In genomic region chr1:203477748-203478147, GRCh38 we compare ENCODE assay signal across 16 cellular contexts. TPM values are rescaled to one million over a fixed set of nuclear protein-coding genes. Genes with fewer than 3 reads are reported as not detected.
DNase-seq lines count a peak whose midpoint lies in the region; ATAC-seq and TF ChIP-seq lines count a peak whose summit lies in the region.
"Had no signal": no experiment of that assay in that cellular context is flagged by ENCODE, and none has a peak within 500 bp of the region (broad histone marks: within the 10 kb centered on the region; RNA-seq: fewer than 3 reads in every experiment).

No MANE protein-coding gene starts in this region.

- DNase-seq in heart left ventricle = no peak
- DNase-seq in left cardiac atrium = no peak
- DNase-seq in prostate gland (ENCODE audit: low spot score) = no peak
- DNase-seq in activated CD8-positive, alpha-beta memory T cell treated with anti-CD3 and anti-CD28 coated beads, Interleukin-2, amount 50 U/mL, for 48 hours = no peak
- DNase-seq in A172 (ENCODE audit: low spot score) = no peak
- no peak for DNase-seq in cerebellar cortex (ENCODE audit: low spot score)
- DNase-seq: CD8-positive, alpha-beta memory T cell; cortex of kidney; NCI-H510A treated with DMSO at 0.1 percent for 48 hours; T-helper 1 cell had no signal

- ATAC-seq in heart left ventricle = no peak
- no peak for ATAC-seq in left cardiac atrium
- ATAC-seq: A549; activated CD4-positive, CD25-positive, alpha-beta regulatory T cell treated with anti-CD3 and anti-CD28 coated beads, Interleukin-2, amount 50 U/mL, for 24 hours had no signal

- H3K4me3 ChIP-seq in heart left ventricle (peak overlapping the region in 9 of 12 donors; percentile 36 to 72 (median 51)), ectodermal cell (ENCODE audit: insufficient read depth, low read depth, low read length) (no peak overlapping the region), prostate gland (peak overlapping the region; percentile 9 to 26), urinary bladder (ENCODE audit: low read depth, low read length) (peak overlapping the region; percentile 34)
- H3K4me3 ChIP-seq: A549, HAP-1 had no signal

- H3K36me3 ChIP-seq in heart left ventricle (no peaks in the 10 kb centered on the region), ectodermal cell (ENCODE audit: control insufficient read depth, insufficient read depth, low read length) (no peaks in the 10 kb centered on the region), prostate gland (no peaks in the 10 kb centered on the region), urinary bladder (ENCODE audit: insufficient read depth) (no peaks in the 10 kb centered on the region)
- H3K36me3 ChIP-seq: HAP-1 had no signal

- H3K4me1 ChIP-seq in heart left ventricle = peaks cover 0 to 39% (median 15%) of the 10 kb centered on the region in 12 donors
- peaks cover 39% of the 10 kb centered on the region for H3K4me1 ChIP-seq in ectodermal cell (ENCODE audit: control insufficient read depth, insufficient read depth, low read length)
- H3K4me1 ChIP-seq in prostate gland (replicated peaks) = no peaks in the 10 kb centered on the region
- H3K4me1 ChIP-seq in urinary bladder (ENCODE audit: insufficient read depth) = no peaks in the 10 kb centered on the region
- H3K4me1 ChIP-seq: HAP-1 had no signal

- H3K27ac ChIP-seq in heart left ventricle (peak overlapping the region in 11 of 12 donors; percentile 5 to 89 (median 78)), ectodermal cell (ENCODE audit: insufficient read depth, low read depth, low read length, poor library complexity, severe bottlenecking) (peak overlapping the region; percentile 16), prostate gland (peak overlapping the region; percentile 67 to 78), urinary bladder (ENCODE audit: low read depth) (peak overlapping the region; percentile 39)
- H3K27ac ChIP-seq: A549 had no signal

- TF ChIP-seq POLR2A in heart left ventricle (IDR thresholded peaks at IDR 0.05) = no peak
- no peak for TF ChIP-seq POLR2A in prostate gland (IDR thresholded peaks at IDR 0.05)

- H3K9me3 ChIP-seq in heart left ventricle = no peaks in the 10 kb centered on the region
- H3K9me3 ChIP-seq in ectodermal cell (ENCODE audit: control insufficient read depth, low read length) = no peaks in the 10 kb centered on the region
- H3K9me3 ChIP-seq in prostate gland = no peaks in the 10 kb centered on the region
- H3K9me3 ChIP-seq: A549, HAP-1 had no signal

- no peak for TF ChIP-seq CTCF in heart left ventricle (IDR thresholded peaks at IDR 0.05)
- no peak for TF ChIP-seq CTCF in prostate gland (IDR thresholded peaks at IDR 0.05)

- intact Hi-C loops in heart left ventricle (cut with DNase I) = loop anchor here in 1 of 10 donors (10.0 kb wide), 1 partner anchor 113 kb away; no protein-coding TSS in a partner anchor
- intact Hi-C loops in left cardiac atrium (cut with DNase I) = no loop called here
- intact Hi-C loops in prostate gland (cut with DNase I) = no loop called here

- WGBS in heart left ventricle, 4 donors = 75 to 91% (median 87%) methylated on average over 3 of the region's 3 CpGs
- 92 to 96% methylated on average over 3 of the region's 3 CpGs for WGBS in ectodermal cell, 2 experiments
- 83% methylated on average over 3 of the region's 3 CpGs for WGBS in prostate gland
- 83% methylated on average over 3 of the region's 3 CpGs for WGBS in urinary bladder

- H3K27me3 ChIP-seq in heart left ventricle (no peaks in the 10 kb centered on the region), ectodermal cell (ENCODE audit: control insufficient read depth, insufficient read depth, low read length, poor library complexity, severe bottlenecking) (no peaks in the 10 kb centered on the region), prostate gland (replicated peaks; ENCODE audit: insufficient read depth) (no peaks in the 10 kb centered on the region)

RNA-seq across cellular contexts. Expression of gene PRELP, which starts 2.1 kb away (rescaled TPM):
- 10 to 100 TPM in 6 of 9 donors, 1 to 10 TPM in 3; 3.6 to 61.9 (median 13.6) TPM for total RNA-seq in heart left ventricle
- 10 to 100 TPM in 1 of 2 donors, 1 to 10 TPM in 1; 7.8 to 14.6 TPM for polyA plus RNA-seq in heart left ventricle
- total RNA-seq in left cardiac atrium = 10 to 100 TPM; 47.4 to 71.7 TPM
- polyA plus RNA-seq in ectodermal cell (2013, experiment 1 of 4) = 5.7 TPM
- 6.4 TPM for polyA plus RNA-seq in ectodermal cell (2013, experiment 2 of 4)
- 4.8 TPM for polyA plus RNA-seq in ectodermal cell (2013, experiment 3 of 4)
- polyA plus RNA-seq in ectodermal cell (2013, experiment 4 of 4) = 6.2 TPM
- 10 to 100 TPM; 17.9 to 43.2 TPM for total RNA-seq in prostate gland
- 6.3 TPM for total RNA-seq in urinary bladder
- polyA plus RNA-seq in urinary bladder = 232 TPM
- 0.07 TPM in 1 of 2 replicates, not detected in the other for total RNA-seq in A172 (2014; rRNA removed; shearing (Covaris generic))
- total RNA-seq: CD8-positive, alpha-beta memory T cell had no signal
- polyA plus RNA-seq: A549; CD8-positive, alpha-beta memory T cell had no signal

RNA-seq across cellular contexts. Expression of gene OPTC, which starts 16.2 kb away (rescaled TPM):
- total RNA-seq in heart left ventricle = not detected
- not detected for polyA plus RNA-seq in heart left ventricle
- not detected for total RNA-seq in left cardiac atrium
- polyA plus RNA-seq in ectodermal cell (2013, experiment 1 of 4) = 1.5 TPM
- 2.1 TPM for polyA plus RNA-seq in ectodermal cell (2013, experiment 2 of 4)
- polyA plus RNA-seq in ectodermal cell (2013, experiment 3 of 4) = 0.69 TPM
- 0.93 TPM for polyA plus RNA-seq in ectodermal cell (2013, experiment 4 of 4)
- total RNA-seq in prostate gland = not detected
- total RNA-seq in urinary bladder = not detected
- polyA plus RNA-seq in urinary bladder = 0.05 TPM
- not detected in 2 replicates for total RNA-seq in A172 (2014; rRNA removed; shearing (Covaris generic))
- total RNA-seq: CD8-positive, alpha-beta memory T cell; fibroblast of lung had no signal
- polyA plus RNA-seq: A549; CD8-positive, alpha-beta memory T cell; fibroblast of lung had no signal

Comparison
In these comparisons a context has a peak if more than half of its experiments do, and no peak if none do; other contexts are left out.
1. H3K27ac ChIP-seq: peak in every context shown above with its lines; median percentile 78 in heart left ventricle; 72 in prostate gland; 39 in urinary bladder; 16 in ectodermal cell.